ENCODE assay signal across 1 cellular context in the genomic region with DNA sequence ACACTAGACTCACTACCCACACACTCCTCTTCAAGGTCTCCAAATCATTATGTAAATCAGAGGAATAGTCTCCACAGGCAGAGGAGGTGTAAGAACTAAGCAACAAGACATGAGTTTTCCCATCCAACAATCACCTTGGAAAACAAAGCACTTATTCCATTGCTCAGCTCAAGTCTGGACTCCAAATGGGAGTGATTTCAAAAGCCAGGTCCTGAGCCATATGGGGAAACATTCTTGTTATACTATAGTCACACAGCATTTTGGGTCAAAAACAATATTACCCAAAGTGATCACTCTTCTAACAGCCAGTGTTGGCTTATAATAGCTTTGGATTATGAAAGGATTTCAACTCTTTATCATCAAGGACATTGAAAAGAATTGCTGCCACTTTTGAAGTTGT.
TF ChIP-seq lines count a peak whose summit lies in the region.

No MANE protein-coding gene starts in this region.

TF ChIP-seq in IMR-90, 13 proteins besides CTCF, POLR2A, EP300 and RAD21:
- no peak for TF ChIP-seq MXI1 (IDR thresholded peaks at IDR 0.05; ENCODE audit: borderline replicate concordance, low read depth, low read length)
- TF ChIP-seq SMC3 (IDR thresholded peaks at IDR 0.05; ENCODE audit: low read depth, low read length): no peak
- TF ChIP-seq RFX5 (IDR thresholded peaks at IDR 0.05; ENCODE audit: low read depth, low read length): no peak
